ENCODE assay signal across 8 cellular contexts in the genomic region with DNA sequence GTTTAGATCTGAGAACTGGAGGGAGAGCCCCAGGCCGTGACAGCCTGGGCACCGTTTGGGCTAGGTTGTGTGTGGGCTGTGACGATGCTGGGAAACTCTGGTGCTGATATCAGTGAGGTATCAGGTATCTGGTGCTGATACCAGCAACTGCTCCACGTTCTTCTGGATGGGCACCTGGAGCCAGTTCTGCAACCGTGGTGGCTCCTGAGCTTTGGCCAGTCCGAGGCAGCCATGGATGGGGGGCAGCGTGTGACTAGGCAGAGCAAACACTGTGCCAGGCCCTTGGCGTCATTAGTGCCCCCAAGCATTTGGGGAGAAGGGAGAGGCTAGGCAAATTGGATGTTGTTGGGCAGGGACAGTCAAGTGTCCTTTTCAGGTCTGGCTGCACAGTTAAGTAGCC. TPM values are rescaled to one million over a fixed set of nuclear protein-coding genes. Genes with fewer than 3 reads are reported as not detected.
DNase-seq lines count a peak whose midpoint lies in the region; ATAC-seq, FAIRE-seq and TF ChIP-seq lines count a peak whose summit lies in the region.

No MANE protein-coding gene starts in this region.

- H3K4me1 Mint-ChIP-seq in brain, result peaks cover 45% of the 10 kb centered on the region
- H3K4me1 Mint-ChIP-seq in mesothelial cell of epicardium, result peaks cover 19% of the 10 kb centered on the region

- DNase-seq in mesothelial cell of epicardium (ENCODE audit: low spot score in 2 of 2, unreplicated experiment in 2 of 2), result peak in 1 of 2 experiments; percentile 39
- no peak for DNase-seq in RCC 7860 (ENCODE audit: low spot score)

- H3K27me3 Mint-ChIP-seq in brain (peaks cover 9% of the 10 kb centered on the region), mesothelial cell of epicardium (ENCODE audit: low read depth) (no peaks in the 10 kb centered on the region)

- ATAC-seq in HG02938 (IDR thresholded peaks at IDR 0.05; ENCODE audit: unreplicated experiment), result peak; percentile 1
- no peak for ATAC-seq in HG02678 (IDR thresholded peaks at IDR 0.05; ENCODE audit: unreplicated experiment)
- no peak for ATAC-seq in GM18909 (IDR thresholded peaks at IDR 0.05; ENCODE audit: poor library complexity, unreplicated experiment)
- ATAC-seq in GM18870 (IDR thresholded peaks at IDR 0.05; ENCODE audit: unreplicated experiment), result no peak

- H3K27ac Mint-ChIP-seq in brain, result peak overlapping the region; percentile 85 to 93 (median 90)
- peak overlapping the region; percentile 88 for H3K27ac Mint-ChIP-seq in mesothelial cell of epicardium

- peak overlapping the region; percentile 30; the same call in 1 of the 2 replicates for H3K27ac ChIP-seq in 22Rv1

- FAIRE-seq in RCC 7860 (lab: Jason Lieb, UNC), result no peak

- H3K36me3 Mint-ChIP-seq in brain, result peaks cover 8% of the 10 kb centered on the region
- peaks cover 21% of the 10 kb centered on the region for H3K36me3 Mint-ChIP-seq in mesothelial cell of epicardium

- H3K9me3 Mint-ChIP-seq in brain, result peaks cover 13 to 27% (median 20%) of the 10 kb centered on the region in 5 experiments
- peaks cover 20% of the 10 kb centered on the region for H3K9me3 Mint-ChIP-seq in mesothelial cell of epicardium

- H3K4me3 Mint-ChIP-seq in brain, result peak overlapping the region; percentile 92 to 98 (median 95)
- peak overlapping the region; percentile 87 for H3K4me3 Mint-ChIP-seq in mesothelial cell of epicardium

- TF ChIP-seq CTCF in 22Rv1 (IDR thresholded peaks at IDR 0.05) (no peak), brain (conservative IDR thresholded peaks at IDR 0.05) (no peak), mesothelial cell of epicardium (IDR thresholded peaks at IDR 0.05; ENCODE audit: unreplicated experiment) (no peak)

RNA-seq across cellular contexts. Expression of a gene that starts 57.9 kb away (rescaled TPM):
- 9.1 TPM for polyA plus RNA-seq in brain (ENCODE audit: insufficient read depth, low read depth, low replicate concordance)
- 35.3 to 38.9 TPM (median 38.0 TPM) in 3 replicates for total RNA-seq in mesothelial cell of epicardium
